Comparison of ENCODE assay signal across 8 cellular contexts in genomic region chr4:146520894-146521542, GRCh38. TPM values are rescaled to one million over a fixed set of nuclear protein-coding genes. Genes with fewer than 3 reads are reported as not detected.
A peak's percentile ranks its signal among the peaks of the same experiment; 100 is the strongest.
DNase-seq lines count a peak whose midpoint lies in the region; ATAC-seq lines count a peak whose summit lies in the region.

No MANE protein-coding gene starts in this region.

- DNase-seq in NCI-H2196 (lab: John Stamatoyannopoulos, UW; ENCODE audit: unreplicated experiment): peak; percentile 23
- no peak for DNase-seq in NCI-H2196 treated with DMSO at 0.1 percent for 48 hours (lab: John Stamatoyannopoulos, UW; ENCODE audit: unreplicated experiment)
- DNase-seq in HuH-7 (ENCODE audit: low spot score): peak; percentile 43
- DNase-seq in SK-MEL-5 (ENCODE audit: low read depth, low spot score): peak; percentile 58
- peak; percentile 82 for DNase-seq in left kidney (ENCODE audit: low read depth, low spot score)

- H3K27ac ChIP-seq in cingulate gyrus (ENCODE audit: low read depth, low read length): peak overlapping the region; percentile 84
- H3K27ac ChIP-seq in temporal lobe (ENCODE audit: low read depth, low read length): peak overlapping the region; percentile 89

- in situ Hi-C loops in SK-MEL-5 (cut with HindIII; ENCODE audit: low pct_unique_long_range_greater_than_20kb, low sequenced_read_pairs): no loop called here

- peak; percentile 46 for ATAC-seq in GM21723 (IDR thresholded peaks at IDR 0.05; ENCODE audit: unreplicated experiment)

RNA-seq across cellular contexts. Expression of gene SLC10A7, which starts 0.7 kb away (rescaled TPM):
- 4.4 and 5.4 TPM in 2 replicates for total RNA-seq in SK-MEL-5 (2014; rRNA removed; shearing (Covaris generic))
- polyA plus RNA-seq in SK-MEL-5 (2015; cell fraction: cytosol; rRNA removed): 2.2 and 3.1 TPM in 2 replicates
- 8.8 and 9.2 TPM in 2 replicates for polyA plus RNA-seq in SK-MEL-5 (2015; cell fraction: nucleus; rRNA removed)
- 8.6 TPM for total RNA-seq in temporal lobe
